8 cellular contexts compared by ENCODE assay signal in the genomic region with DNA sequence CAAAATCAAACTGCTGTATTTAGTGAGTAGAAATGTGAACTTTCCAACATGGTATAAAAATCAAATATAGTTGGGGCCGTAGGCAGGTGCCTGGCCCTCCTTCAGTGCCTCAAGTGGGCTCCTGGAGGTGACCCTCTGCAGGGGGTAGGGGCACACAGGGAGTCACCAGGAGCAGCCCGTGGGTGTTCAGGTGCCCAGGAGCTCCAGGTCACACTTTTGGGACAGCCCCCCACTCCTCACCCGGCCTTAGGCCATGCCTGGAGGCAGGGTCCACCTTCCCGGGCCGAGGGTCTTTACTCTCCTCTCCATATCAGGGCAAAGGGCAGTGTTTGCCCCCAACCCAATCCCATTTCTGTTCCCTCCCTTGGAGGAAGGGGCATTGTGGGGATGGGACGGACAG.
"Had no signal": no experiment of that assay in that cellular context is flagged by ENCODE, and none has a peak within 500 bp of the region (broad histone marks: within the 10 kb centered on the region; RNA-seq: fewer than 3 reads in every experiment).

No MANE protein-coding gene starts in this region.

- H3K4me1 ChIP-seq: HAP-1 had no signal

- H3K27ac ChIP-seq: GM23248 had no signal

- ATAC-seq: GM23338 had no signal

- H3K4me3 ChIP-seq: GM23248, GM23338, HAP-1 had no signal

- H3K4me2 ChIP-seq: GM23338 had no signal

- DNase-seq: GM23248, GOT3, H7, H9, HCEC 1CT, HFFc6 had no signal

- H3K9ac ChIP-seq: GM23248 had no signal

- H2AFZ ChIP-seq: GM23248, GM23338 had no signal

- H3K36me3 ChIP-seq: HAP-1 had no signal

- H3K9me3 ChIP-seq: HAP-1 had no signal
